Comparison of ENCODE assay signal across 8 cellular contexts in the genomic region with DNA sequence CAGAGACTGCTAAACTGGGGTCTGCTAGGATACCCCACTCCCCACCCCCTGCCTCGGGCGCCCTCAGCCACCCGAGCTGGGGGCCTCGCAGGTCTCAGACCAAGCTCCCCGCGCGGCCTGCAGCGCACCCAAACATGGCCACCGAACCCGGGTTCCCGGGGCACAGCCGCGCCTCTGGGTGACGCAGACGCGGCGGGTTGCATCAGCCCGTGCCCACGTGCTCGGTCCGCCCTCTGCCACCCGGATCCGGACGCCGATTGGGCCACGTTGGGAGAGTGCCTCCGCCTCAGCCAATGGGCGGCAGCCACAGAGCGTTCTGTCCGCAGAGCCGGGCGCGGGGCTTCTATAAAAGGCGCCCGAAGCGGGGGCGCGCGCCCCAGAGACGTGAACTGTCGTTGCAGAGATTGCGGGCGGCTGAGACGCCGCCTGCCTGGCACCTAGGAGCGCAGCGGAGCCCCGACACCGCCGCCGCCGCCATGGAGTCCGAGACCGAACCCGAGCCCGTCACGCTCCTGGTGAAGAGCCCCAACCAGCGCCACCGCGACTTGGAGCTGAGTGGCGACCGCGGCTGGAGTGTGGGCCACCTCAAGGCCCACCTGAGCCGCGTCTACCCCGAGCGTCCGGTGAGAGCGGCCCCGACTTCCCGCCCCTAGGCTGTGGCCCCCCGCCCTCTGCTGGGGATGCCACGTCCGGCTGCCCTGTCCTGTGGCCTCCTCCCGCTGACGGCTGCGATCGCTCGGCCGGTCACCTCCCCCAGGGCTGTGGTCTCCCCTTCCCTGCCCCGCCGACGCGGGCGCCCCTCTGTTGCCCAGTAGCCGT. TPM values are rescaled to one million over a fixed set of nuclear protein-coding genes. Genes with fewer than 3 reads are reported as not detected.
DNase-seq lines count a peak whose midpoint lies in the region; ATAC-seq and TF ChIP-seq lines count a peak whose summit lies in the region.

TSS of gene HERPUD1 (plus strand) at position 374 of the 819 bp plus-strand sequence. CDS start at position 477, 103 bp downstream.

- DNase-seq in COLO668 (lab: John Stamatoyannopoulos, UW; ENCODE audit: unreplicated experiment) (peak; percentile 98), GM20000 (ENCODE audit: low spot score) (peak; percentile 98), HT-29 (ENCODE audit: low spot score) (peak; percentile 97), NOMO-1 (lab: John Stamatoyannopoulos, UW; ENCODE audit: unreplicated experiment in 2 of 2) (peak; percentile 96 to 98), memory B cell (ENCODE audit: low spot score in 2 of 2) (peak; percentile 98 to 99)
- DNase-seq in effector memory CD4-positive, alpha-beta T cell: peak; percentile 98 to 99 (median 98)
- DNase-seq in stimulated activated CD8-positive, alpha-beta memory T cell treated with anti-CD3 and anti-CD28 coated beads, Interleukin-12 subunit alpha, Interleukin-12 subunit beta, amount 100 ng/mL, for 24 hours (ENCODE audit: extremely low read depth): peak; percentile 96

- H3K9me3 Mint-ChIP-seq in memory B cell: no peaks in the 10 kb centered on the region

- no peaks in the 10 kb centered on the region for H3K27me3 Mint-ChIP-seq in memory B cell

- CTCF ChIA-PET in activated CD8-positive, alpha-beta memory T cell treated with anti-CD3 and anti-CD28 coated beads for 36 hours (lab: Charles Lee): interaction anchor here (1.8 kb wide), 1 partner anchor 64 kb away, joined by 7 read pairs; no protein-coding TSS in a partner anchor

- H3K36me3 ChIP-seq in effector memory CD4-positive, alpha-beta T cell (ENCODE audit: control insufficient read depth, insufficient read depth, low read length): peaks cover 13% of the 10 kb centered on the region

- H3K4me3 ChIP-seq in effector memory CD4-positive, alpha-beta T cell (ENCODE audit: insufficient read depth, low read depth, low read length, poor library complexity, severe bottlenecking): peak within 1 kb of the TSS; percentile 99

- peak within 1 kb of the TSS; percentile 90 for H3K27ac ChIP-seq in effector memory CD4-positive, alpha-beta T cell (ENCODE audit: insufficient read depth, low read length, poor library complexity, severe bottlenecking)

- H3K4me1 Mint-ChIP-seq in memory B cell: peaks cover 33% of the 10 kb centered on the region

- H3K36me3 Mint-ChIP-seq in memory B cell: peaks cover 25% of the 10 kb centered on the region

- H3K27ac Mint-ChIP-seq in memory B cell: peak within 1 kb of the TSS; percentile 99

- peak; percentile 77 for ATAC-seq in memory B cell (ENCODE audit: low read depth)

- TF ChIP-seq CTCF in GM20000 (IDR thresholded peaks at IDR 0.05; ENCODE audit: extremely low read depth, missing control alignments): no peak

- POLR2A ChIA-PET in activated CD8-positive, alpha-beta memory T cell treated with anti-CD3 and anti-CD28 coated beads for 36 hours (lab: Charles Lee): interaction anchor here (0.5 to 2.4 kb wide), 19 partner anchors 10 to 531 kb away, joined by 3 to 17 read pairs (median 4); partner anchors contain the start of genes NLRC5, PSME3IP1 and RSPRY1

- peaks cover 23% of the 10 kb centered on the region for H3K4me1 ChIP-seq in effector memory CD4-positive, alpha-beta T cell (ENCODE audit: control insufficient read depth, insufficient read depth, low read length, poor library complexity, severe bottlenecking)

- H3K4me3 Mint-ChIP-seq in memory B cell: peak within 1 kb of the TSS; percentile 98

- no peaks in the 10 kb centered on the region for H3K9me3 ChIP-seq in effector memory CD4-positive, alpha-beta T cell (ENCODE audit: control insufficient read depth, low read length)

- H3K27me3 ChIP-seq in effector memory CD4-positive, alpha-beta T cell (replicated peaks; ENCODE audit: control insufficient read depth, insufficient read depth, low read length, poor library complexity, severe bottlenecking): no peaks in the 10 kb centered on the region

RNA-seq across cellular contexts. Expression of gene HERPUD1, which starts in this region (rescaled TPM):
- total RNA-seq in HT-29 (2014; rRNA removed; shearing (Covaris generic)): 45.1 and 46.1 TPM in 2 replicates
- total RNA-seq in activated CD8-positive, alpha-beta memory T cell treated with anti-CD3 and anti-CD28 coated beads for 36 hours: 100 to 1,000 TPM; 133 to 140 TPM

Comparison
In these comparisons a context has a peak if more than half of its experiments do, and no peak if none do; other contexts are left out.
1. Peak in every context shown above with its lines: DNase-seq, ATAC-seq, H3K4me3 ChIP-seq and H3K27ac ChIP-seq.